ENCODE assay signal across 8 cellular contexts in genomic region chr18:28176933-28177827, GRCh38. TPM values are rescaled to one million over a fixed set of nuclear protein-coding genes. Genes with fewer than 3 reads are reported as not detected.
DNase-seq lines count a peak whose midpoint lies in the region; ATAC-seq and TF ChIP-seq lines count a peak whose summit lies in the region.

Gene CDH2, minus strand, starts transcription at chr18:28177130. Its CDS starts 108 bp downstream, at chr18:28177022.

- H3K4me3 Mint-ChIP-seq in activated T-cell treated with anti-CD3 and anti-CD28 coated beads, Interleukin-2, amount 50 U/mL, for 4 hours: peak within 1 kb of the TSS; percentile 48
- peak within 1 kb of the TSS; percentile 85 for H3K4me3 Mint-ChIP-seq in natural killer cell treated with Interleukin-12 subunit alpha and Interleukin-12 subunit beta and Interleukin-15 and Interleukin-18, amount 100 ng/mL, for 72 hours

- DNase-seq in NCI-H2081 (lab: John Stamatoyannopoulos, UW): peak; percentile 81 to 90
- no peak for DNase-seq in activated T-cell treated with anti-CD3 and anti-CD28 coated beads, Interleukin-2, amount 50 U/mL, for 4 hours
- peak; percentile 70 to 81 for DNase-seq in foreskin fibroblast
- DNase-seq in natural killer cell treated with Interleukin-12 subunit alpha and Interleukin-12 subunit beta and Interleukin-15 and Interleukin-18, amount 100 ng/mL, for 72 hours (ENCODE audit: low spot score): peak; percentile 64
- DNase-seq in GM19240 (ENCODE audit: insufficient read length, low spot score): no peak

- TF ChIP-seq CTCF in foreskin fibroblast (IDR thresholded peaks at IDR 0.05; ENCODE audit: low read depth, low read length): peak; percentile 6

- no peaks in the 10 kb centered on the region for H3K36me3 ChIP-seq in ACC112 (ENCODE audit: insufficient read depth, low read length)

- peaks cover 41% of the 10 kb centered on the region for H3K79me2 ChIP-seq in ACC112 (ENCODE audit: control insufficient read depth, insufficient read depth, low read length, unreplicated experiment)

- peaks cover 43% of the 10 kb centered on the region for H3K27me3 Mint-ChIP-seq in activated T-cell treated with anti-CD3 and anti-CD28 coated beads, Interleukin-2, amount 50 U/mL, for 4 hours (ENCODE audit: low read depth)
- H3K27me3 Mint-ChIP-seq in natural killer cell treated with Interleukin-12 subunit alpha and Interleukin-12 subunit beta and Interleukin-15 and Interleukin-18, amount 100 ng/mL, for 72 hours: peaks cover 31 to 50% of the 10 kb centered on the region in 2 donors

- ATAC-seq in GM18868 (IDR thresholded peaks at IDR 0.05; ENCODE audit: unreplicated experiment) (peak; percentile 43), GM19455 (IDR thresholded peaks at IDR 0.05; ENCODE audit: unreplicated experiment) (no peak)
- ATAC-seq in activated T-cell treated with anti-CD3 and anti-CD28 coated beads, Interleukin-2, amount 50 U/mL, for 4 hours: peak; percentile 40 to 46
- ATAC-seq in natural killer cell treated with Interleukin-12 subunit alpha and Interleukin-12 subunit beta and Interleukin-15 and Interleukin-18, amount 100 ng/mL, for 72 hours: peak; percentile 70 to 81

- H3K27me3 ChIP-seq in ACC112 (ENCODE audit: insufficient read depth, low read length): no peaks in the 10 kb centered on the region

- peaks cover 2% of the 10 kb centered on the region for H3K36me3 Mint-ChIP-seq in activated T-cell treated with anti-CD3 and anti-CD28 coated beads, Interleukin-2, amount 50 U/mL, for 4 hours (ENCODE audit: insufficient read depth)
- H3K36me3 Mint-ChIP-seq in natural killer cell treated with Interleukin-12 subunit alpha and Interleukin-12 subunit beta and Interleukin-15 and Interleukin-18, amount 100 ng/mL, for 72 hours: peaks cover 12% of the 10 kb centered on the region

- H3K27ac ChIP-seq in ACC112 (ENCODE audit: low read depth, low read length): 0 out of 2 replicates have a peak within 1 kb of the TSS, but pooled peaks have one; percentile 5

- H3K27ac Mint-ChIP-seq in natural killer cell treated with Interleukin-12 subunit alpha and Interleukin-12 subunit beta and Interleukin-15 and Interleukin-18, amount 100 ng/mL, for 72 hours: no peak within 1 kb of the TSS

- peaks cover 14% of the 10 kb centered on the region for H3K4me1 Mint-ChIP-seq in activated T-cell treated with anti-CD3 and anti-CD28 coated beads, Interleukin-2, amount 50 U/mL, for 4 hours (ENCODE audit: low read depth)
- peaks cover 12 to 16% of the 10 kb centered on the region in 2 donors for H3K4me1 Mint-ChIP-seq in natural killer cell treated with Interleukin-12 subunit alpha and Interleukin-12 subunit beta and Interleukin-15 and Interleukin-18, amount 100 ng/mL, for 72 hours (ENCODE audit: low read depth in 2 of 2)

- H3K4me3 ChIP-seq in ACC112 (ENCODE audit: low read depth, low read length): peak within 1 kb of the TSS; percentile 83
- peak within 1 kb of the TSS; percentile 66 to 91 for H3K4me3 ChIP-seq in foreskin fibroblast (ENCODE audit: low read depth in 1 of 2, low read length in 2 of 2)

- no peaks in the 10 kb centered on the region for H3K9me3 Mint-ChIP-seq in activated T-cell treated with anti-CD3 and anti-CD28 coated beads, Interleukin-2, amount 50 U/mL, for 4 hours
- no peaks in the 10 kb centered on the region for H3K9me3 Mint-ChIP-seq in natural killer cell treated with Interleukin-12 subunit alpha and Interleukin-12 subunit beta and Interleukin-15 and Interleukin-18, amount 100 ng/mL, for 72 hours

- H2AFZ ChIP-seq in ACC112 (ENCODE audit: low read length, unreplicated experiment): peak within 1 kb of the TSS; percentile 63

- peaks cover 15% of the 10 kb centered on the region for H3K4me1 ChIP-seq in ACC112 (ENCODE audit: control insufficient read depth, insufficient read depth, low read length, unreplicated experiment)

RNA-seq across cellular contexts. Expression of gene CDH2, which starts in this region (rescaled TPM):
- total RNA-seq in activated T-cell treated with anti-CD3 and anti-CD28 coated beads, Interleukin-2, amount 50 U/mL, for 4 hours: under 1 TPM; 0.18 to 0.46 (median 0.22) TPM
- 1 to 10 TPM in 1 of 2 donors, not detected in 1; 1.4 TPM for total RNA-seq in natural killer cell treated with Interleukin-12 subunit alpha and Interleukin-12 subunit beta and Interleukin-15 and Interleukin-18, amount 100 ng/mL, for 72 hours

Comparison
In these comparisons a context has a peak if more than half of its experiments do, and no peak if none do; other contexts are left out.
1. Peak in ATAC-seq in activated T-cell treated with anti-CD3 and anti-CD28 coated beads, Interleukin-2, amount 50 U/mL, for 4 hours; RNA of the gene not detected or under 1 TPM.
2. DNase-seq: peak in NCI-H2081 (2 of 2), foreskin fibroblast (2 of 2) and natural killer cell treated with Interleukin-12 subunit alpha and Interleukin-12 subunit beta and Interleukin-15 and Interleukin-18, amount 100 ng/mL, for 72 hours (single experiment); none in activated T-cell treated with anti-CD3 and anti-CD28 coated beads, Interleukin-2, amount 50 U/mL, for 4 hours (single experiment) and GM19240 (single experiment).